ENCODE assay signal across 16 cellular contexts in the genomic region with DNA sequence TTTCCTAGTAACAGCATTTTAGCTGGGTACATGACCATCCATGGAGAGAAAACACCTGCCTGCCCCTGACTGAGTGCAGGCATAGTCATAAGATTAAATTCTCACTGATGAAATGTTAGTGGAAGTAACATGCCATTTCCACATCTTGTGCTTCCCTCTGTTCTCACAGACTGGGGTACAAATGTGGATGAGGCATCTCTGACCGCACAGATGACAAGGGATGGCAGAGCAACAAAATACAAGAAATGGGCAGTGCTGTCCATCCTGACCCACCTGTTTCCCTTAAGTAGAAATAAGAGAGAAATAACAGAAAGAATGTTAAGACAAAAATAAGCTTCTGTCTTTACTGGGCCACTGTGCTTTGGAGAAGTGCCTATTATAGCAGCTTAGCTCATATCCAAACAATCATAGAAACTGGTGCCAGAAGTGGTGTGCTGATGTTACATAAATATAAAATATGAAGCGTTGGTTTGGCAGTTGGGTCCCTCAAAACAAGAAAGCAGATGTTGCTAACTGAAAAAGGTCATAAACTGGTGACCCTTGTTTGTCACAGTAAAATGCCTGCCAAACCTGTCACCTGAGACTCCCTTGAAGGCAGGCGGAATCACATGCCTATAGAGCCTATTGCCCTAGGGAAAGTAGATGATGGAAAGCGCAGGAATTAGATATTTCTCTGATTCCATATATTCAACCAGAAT. TPM values are rescaled to one million over a fixed set of nuclear protein-coding genes. Genes with fewer than 3 reads are reported as not detected.
DNase-seq lines count a peak whose midpoint lies in the region; ATAC-seq and TF ChIP-seq lines count a peak whose summit lies in the region.
"Had no signal": no experiment of that assay in that cellular context is flagged by ENCODE, and none has a peak within 500 bp of the region (broad histone marks: within the 10 kb centered on the region; RNA-seq: fewer than 3 reads in every experiment).

No MANE protein-coding gene starts in this region.

- H3K4me2 ChIP-seq in hepatocyte, result no peak overlapping the region

- no peaks in the 10 kb centered on the region for H3K9me3 ChIP-seq in right atrium auricular region
- H3K9me3 ChIP-seq in upper lobe of right lung, result no peaks in the 10 kb centered on the region
- H3K9me3 ChIP-seq in hepatocyte (ENCODE audit: low read depth), result no peaks in the 10 kb centered on the region
- H3K9me3 ChIP-seq: pancreas, thyroid gland had no signal

- TF ChIP-seq CTCF in choroid plexus epithelial cell (conservative IDR thresholded peaks at IDR 0.05; ENCODE audit: low read depth, low read length) (no peak), right atrium auricular region (IDR thresholded peaks at IDR 0.05) (no peak), upper lobe of right lung (IDR thresholded peaks at IDR 0.05) (no peak), hepatocyte (IDR thresholded peaks at IDR 0.05; ENCODE audit: poor library complexity) (no peak)

- no peak overlapping the region for H3K27ac Mint-ChIP-seq in stimulated activated memory B cell treated with anti-CD40 and anti-IgM and Interleukin-4, amounts not matched to agents 10 μg/mL and 1 μg/mL and 100 μg/mL, for 72 hours
- H3K27ac Mint-ChIP-seq: activated CD4-positive, alpha-beta T cell treated with anti-CD3 and anti-CD28 coated beads, Interleukin-2, amount 10 ng/mL, durations not matched to agents 24 days and 14 days had no signal

- H3K9me3 Mint-ChIP-seq in stimulated activated memory B cell treated with anti-CD40 and anti-IgM and Interleukin-4, amounts not matched to agents 10 μg/mL and 1 μg/mL and 100 μg/mL, for 72 hours, result no peaks in the 10 kb centered on the region
- H3K9me3 Mint-ChIP-seq: activated CD4-positive, alpha-beta T cell treated with anti-CD3 and anti-CD28 coated beads, Interleukin-2, amount 10 ng/mL, durations not matched to agents 24 days and 14 days had no signal

- DNase-seq in DMS79 (lab: John Stamatoyannopoulos, UW) (peak; percentile 5), NCI-H2029 treated with DMSO at 0.1 percent for 48 hours (lab: John Stamatoyannopoulos, UW) (peak; percentile 49), choroid plexus epithelial cell (ENCODE audit: low read depth) (peak; percentile 34), right atrium auricular region (ENCODE audit: low spot score) (no peak), upper lobe of right lung (no peak), hepatocyte (ENCODE audit: low spot score) (no peak), NCI-H2107 treated with DMSO at 0.1 percent for 48 hours (lab: John Stamatoyannopoulos, UW; ENCODE audit: unreplicated experiment) (no peak)
- DNase-seq: activated CD4-positive, alpha-beta T cell treated with anti-CD3 and anti-CD28 coated beads, Interleukin-2, amount 10 ng/mL, durations not matched to agents 24 days and 14 days; activated T-cell treated with anti-CD3 and anti-CD28 coated beads, Interleukin-2, amount 50 U/mL, for 1 hour; dermis blood vessel endothelial cell; MM.1S; pancreas; T-helper 2 cell; thyroid gland had no signal

- H3K9me2 ChIP-seq in hepatocyte (replicated peaks; ENCODE audit: insufficient read depth), result no peaks in the 10 kb centered on the region

- H3K4me3 ChIP-seq in choroid plexus epithelial cell (ENCODE audit: low read depth, low read length), result no peak overlapping the region
- H3K4me3 ChIP-seq in right atrium auricular region, result no peak overlapping the region
- H3K4me3 ChIP-seq in upper lobe of right lung, result no peak overlapping the region
- no peak overlapping the region for H3K4me3 ChIP-seq in hepatocyte
- H3K4me3 ChIP-seq: pancreas, thyroid gland had no signal

- H3K79me2 ChIP-seq in hepatocyte, result no peaks in the 10 kb centered on the region

- H3K4me1 Mint-ChIP-seq in stimulated activated memory B cell treated with anti-CD40 and anti-IgM and Interleukin-4, amounts not matched to agents 10 μg/mL and 1 μg/mL and 100 μg/mL, for 72 hours, result no peaks in the 10 kb centered on the region
- H3K4me1 Mint-ChIP-seq: activated CD4-positive, alpha-beta T cell treated with anti-CD3 and anti-CD28 coated beads, Interleukin-2, amount 10 ng/mL, durations not matched to agents 24 days and 14 days had no signal

- no peak overlapping the region for H2AFZ ChIP-seq in hepatocyte

- ATAC-seq in upper lobe of right lung, result no peak
- ATAC-seq in stimulated activated memory B cell treated with anti-CD40 and anti-IgM and Interleukin-4, amounts not matched to agents 10 μg/mL and 1 μg/mL and 100 μg/mL, for 72 hours, result no peak
- ATAC-seq: pancreas had no signal

- 84% methylated on average over 4 of the region's 4 CpGs for WGBS in hepatocyte (ENCODE audit: low lambda C conversion rate, missing lambda C conversion rate)

- H3K27me3 ChIP-seq in right atrium auricular region, result no peaks in the 10 kb centered on the region
- no peaks in the 10 kb centered on the region for H3K27me3 ChIP-seq in upper lobe of right lung
- no peaks in the 10 kb centered on the region for H3K27me3 ChIP-seq in hepatocyte
- H3K27me3 ChIP-seq: pancreas, thyroid gland had no signal

- no peaks in the 10 kb centered on the region for H3K36me3 Mint-ChIP-seq in stimulated activated memory B cell treated with anti-CD40 and anti-IgM and Interleukin-4, amounts not matched to agents 10 μg/mL and 1 μg/mL and 100 μg/mL, for 72 hours

- H3K4me1 ChIP-seq in right atrium auricular region (peaks cover 0 to 7% of the 10 kb centered on the region in 2 donors), upper lobe of right lung (no peaks in the 10 kb centered on the region), hepatocyte (ENCODE audit: insufficient read depth) (no peaks in the 10 kb centered on the region)
- H3K4me1 ChIP-seq: pancreas, thyroid gland had no signal

- peak overlapping the region; percentile 62 to 85 for H3K27ac ChIP-seq in right atrium auricular region
- H3K27ac ChIP-seq in upper lobe of right lung, result no peak overlapping the region
- no peak overlapping the region for H3K27ac ChIP-seq in hepatocyte
- H3K27ac ChIP-seq: pancreas, RWPE1, thyroid gland had no signal

- H3K27me3 Mint-ChIP-seq in stimulated activated memory B cell treated with anti-CD40 and anti-IgM and Interleukin-4, amounts not matched to agents 10 μg/mL and 1 μg/mL and 100 μg/mL, for 72 hours, result peaks cover 8% of the 10 kb centered on the region

- no peaks in the 10 kb centered on the region for H4K20me1 ChIP-seq in hepatocyte (ENCODE audit: insufficient read depth, poor library complexity, severe bottlenecking)

- intact Hi-C loops in upper lobe of right lung (cut with DNase I), result no loop called here

- H3K36me3 ChIP-seq in right atrium auricular region (no peaks in the 10 kb centered on the region), upper lobe of right lung (no peaks in the 10 kb centered on the region), hepatocyte (replicated peaks; ENCODE audit: insufficient read depth, low read depth) (no peaks in the 10 kb centered on the region)
- H3K36me3 ChIP-seq: pancreas, thyroid gland had no signal

- H3K4me3 Mint-ChIP-seq in stimulated activated memory B cell treated with anti-CD40 and anti-IgM and Interleukin-4, amounts not matched to agents 10 μg/mL and 1 μg/mL and 100 μg/mL, for 72 hours, result no peak overlapping the region
- H3K4me3 Mint-ChIP-seq: activated CD4-positive, alpha-beta T cell treated with anti-CD3 and anti-CD28 coated beads, Interleukin-2, amount 10 ng/mL, durations not matched to agents 24 days and 14 days had no signal

RNA-seq across cellular contexts. Expression of a gene that starts 26.2 kb away (rescaled TPM):
- total RNA-seq in right atrium auricular region (10 to 100 TPM; 11.6 to 17.9 TPM), upper lobe of right lung (55.5 TPM), hepatocyte (2.4 and 2.6 TPM in 2 replicates)
- 0.33 and 1.6 TPM in 2 replicates for polyA plus RNA-seq in hepatocyte

Comparison
In these comparisons a context has a peak if more than half of its experiments do, and no peak if none do; other contexts are left out.
1. DNase-seq: peak in DMS79 (single experiment), NCI-H2029 treated with DMSO at 0.1 percent for 48 hours (single experiment) and choroid plexus epithelial cell (single experiment); none in right atrium auricular region (single experiment), upper lobe of right lung (single experiment), hepatocyte (single experiment) and NCI-H2107 treated with DMSO at 0.1 percent for 48 hours (single experiment).
2. H3K27ac ChIP-seq: peak in right atrium auricular region (2 of 2); none in upper lobe of right lung (single experiment) and hepatocyte (single experiment).